In the genomic region with DNA sequence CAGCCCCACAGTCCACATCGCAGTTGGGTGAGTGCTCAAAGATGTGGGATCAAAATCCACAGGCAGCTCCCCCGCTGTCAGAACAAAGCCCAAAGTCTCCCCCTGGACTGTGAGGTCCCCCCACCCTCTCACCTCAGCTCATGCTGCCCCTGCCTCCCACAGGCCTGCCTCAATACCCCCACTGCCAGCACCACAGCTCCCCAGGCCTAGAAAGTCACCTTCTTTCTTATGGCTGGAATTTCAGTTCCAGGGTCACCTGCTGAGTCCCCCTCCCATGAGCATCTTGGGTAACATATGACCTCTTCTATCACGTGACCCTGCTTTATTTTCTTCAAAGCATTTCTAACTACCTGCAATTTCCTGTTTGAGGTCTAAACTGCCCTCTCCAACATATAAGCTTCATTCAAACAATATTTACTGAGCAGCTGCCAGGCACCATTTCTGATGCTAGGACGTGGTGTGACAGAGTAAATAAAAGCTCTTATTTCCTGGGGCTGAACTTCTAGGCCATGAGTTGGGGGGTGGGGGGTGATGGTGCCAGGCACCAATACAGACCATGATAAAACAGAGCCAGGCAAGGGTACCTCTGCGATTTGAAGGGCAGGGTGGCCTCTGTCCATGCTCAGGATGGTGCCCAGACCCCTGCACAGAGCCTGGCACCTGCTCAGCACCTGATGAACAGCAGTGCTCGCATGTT, we compare ENCODE assay signal across 16 cellular contexts. TPM values are rescaled to one million over a fixed set of nuclear protein-coding genes. Genes with fewer than 3 reads are reported as not detected.
A peak's percentile ranks its signal among the peaks of the same experiment; 100 is the strongest.
DNase-seq lines count a peak whose midpoint lies in the region; ATAC-seq and TF ChIP-seq lines count a peak whose summit lies in the region.
"Had no signal": no experiment of that assay in that cellular context is flagged by ENCODE, and none has a peak within 500 bp of the region (broad histone marks: within the 10 kb centered on the region; RNA-seq: fewer than 3 reads in every experiment).

No MANE protein-coding gene starts in this region.

- H3K36me3 Mint-ChIP-seq in activated naive CD8-positive, alpha-beta T cell treated with anti-CD3 and anti-CD28 coated beads, Interleukin-2, amount 10 ng/mL, durations not matched to agents 7 days and 5 days, result peaks cover 23% of the 10 kb centered on the region
- peaks cover 3% of the 10 kb centered on the region for H3K36me3 Mint-ChIP-seq in activated naive CD8-positive, alpha-beta T cell treated with anti-CD3 and anti-CD28 coated beads for 36 hours
- peaks cover 29% of the 10 kb centered on the region for H3K36me3 Mint-ChIP-seq in activated T-helper 17 cell treated with anti-CD3 and anti-CD28 coated beads, Interleukin-2, amount 50 U/mL, for 72 hours (ENCODE audit: low read depth)
- H3K36me3 Mint-ChIP-seq in type B pancreatic cell, result peaks cover under 1% of the 10 kb centered on the region
- peaks cover 2 to 11% of the 10 kb centered on the region in 2 donors for H3K36me3 Mint-ChIP-seq in activated T-cell treated with anti-CD3 and anti-CD28 coated beads, Interleukin-2, amount 50 U/mL, for 72 hours (ENCODE audit: insufficient read depth in 2 of 2)

- no peak for DNase-seq in activated naive CD8-positive, alpha-beta T cell treated with anti-CD3 and anti-CD28 coated beads, Interleukin-2, amount 10 ng/mL, durations not matched to agents 7 days and 5 days
- no peak for DNase-seq in activated naive CD8-positive, alpha-beta T cell treated with anti-CD3 and anti-CD28 coated beads for 36 hours
- DNase-seq in NCI-H2081 treated with DMSO at 0.1 percent for 48 hours (lab: John Stamatoyannopoulos, UW) (peak; percentile 79), type B pancreatic cell (ENCODE audit: extremely low spot score, unreplicated experiment) (no peak), GM13977 (ENCODE audit: low spot score) (no peak)
- DNase-seq in activated T-cell treated with anti-CD3 and anti-CD28 coated beads, Interleukin-2, amount 50 U/mL, for 72 hours, result no peak
- DNase-seq: activated T-cell treated with anti-CD3 and anti-CD28 coated beads, Interleukin-2, amount 50 U/mL, for 4 hours; effector memory CD8-positive, alpha-beta T cell; Peyer's patch; spleen had no signal

- peaks cover 10% of the 10 kb centered on the region for H3K4me1 Mint-ChIP-seq in activated naive CD8-positive, alpha-beta T cell treated with anti-CD3 and anti-CD28 coated beads, Interleukin-2, amount 10 ng/mL, durations not matched to agents 7 days and 5 days
- H3K4me1 Mint-ChIP-seq in activated naive CD8-positive, alpha-beta T cell treated with anti-CD3 and anti-CD28 coated beads for 36 hours, result no peaks in the 10 kb centered on the region
- peaks cover 6% of the 10 kb centered on the region for H3K4me1 Mint-ChIP-seq in activated T-helper 17 cell treated with anti-CD3 and anti-CD28 coated beads, Interleukin-2, amount 50 U/mL, for 72 hours
- H3K4me1 Mint-ChIP-seq in type B pancreatic cell (ENCODE audit: unreplicated experiment), result no peaks in the 10 kb centered on the region
- H3K4me1 Mint-ChIP-seq in activated T-cell treated with anti-CD3 and anti-CD28 coated beads, Interleukin-2, amount 50 U/mL, for 72 hours (ENCODE audit: low read depth), result peaks cover 7% of the 10 kb centered on the region
- H3K4me1 Mint-ChIP-seq: B cell had no signal

- peak overlapping the region; percentile 12 for H3K4me3 Mint-ChIP-seq in activated naive CD8-positive, alpha-beta T cell treated with anti-CD3 and anti-CD28 coated beads, Interleukin-2, amount 10 ng/mL, durations not matched to agents 7 days and 5 days
- no peak overlapping the region for H3K4me3 Mint-ChIP-seq in activated naive CD8-positive, alpha-beta T cell treated with anti-CD3 and anti-CD28 coated beads for 36 hours
- H3K4me3 Mint-ChIP-seq in activated T-helper 17 cell treated with anti-CD3 and anti-CD28 coated beads, Interleukin-2, amount 50 U/mL, for 72 hours, result no peak overlapping the region
- no peak overlapping the region for H3K4me3 Mint-ChIP-seq in type B pancreatic cell
- H3K4me3 Mint-ChIP-seq in activated T-cell treated with anti-CD3 and anti-CD28 coated beads, Interleukin-2, amount 50 U/mL, for 72 hours, result no peak overlapping the region
- H3K4me3 Mint-ChIP-seq: activated T-cell treated with anti-CD3 and anti-CD28 coated beads, Interleukin-2, amount 50 U/mL, for 4 hours; B cell; effector memory CD8-positive, alpha-beta T cell had no signal

- no peaks in the 10 kb centered on the region for H3K27me3 Mint-ChIP-seq in activated naive CD8-positive, alpha-beta T cell treated with anti-CD3 and anti-CD28 coated beads, Interleukin-2, amount 10 ng/mL, durations not matched to agents 7 days and 5 days
- no peaks in the 10 kb centered on the region for H3K27me3 Mint-ChIP-seq in activated naive CD8-positive, alpha-beta T cell treated with anti-CD3 and anti-CD28 coated beads for 36 hours
- H3K27me3 Mint-ChIP-seq in activated T-helper 17 cell treated with anti-CD3 and anti-CD28 coated beads, Interleukin-2, amount 50 U/mL, for 72 hours, result no peaks in the 10 kb centered on the region
- H3K27me3 Mint-ChIP-seq in type B pancreatic cell, result no peaks in the 10 kb centered on the region
- H3K27me3 Mint-ChIP-seq in activated T-cell treated with anti-CD3 and anti-CD28 coated beads, Interleukin-2, amount 50 U/mL, for 72 hours (ENCODE audit: low read depth), result no peaks in the 10 kb centered on the region
- H3K27me3 Mint-ChIP-seq: B cell; effector memory CD8-positive, alpha-beta T cell had no signal

- TF ChIP-seq CTCF in type B pancreatic cell (conservative IDR thresholded peaks at IDR 0.05) (no peak), GM13977 (IDR thresholded peaks at IDR 0.05; ENCODE audit: extremely low read depth, insufficient read depth, missing control alignments) (no peak)

- POLR2A ChIA-PET in activated naive CD8-positive, alpha-beta T cell treated with anti-CD3 and anti-CD28 coated beads, Interleukin-2, amount 10 ng/mL, durations not matched to agents 7 days and 5 days (lab: Charles Lee), result interaction anchor here (0.6 to 2.0 kb wide), 4 partner anchors 11 to 276 kb away, joined by 3 to 10 read pairs (median 4); partner anchors contain the start of gene SLC26A6

- H3K9me3 Mint-ChIP-seq in activated naive CD8-positive, alpha-beta T cell treated with anti-CD3 and anti-CD28 coated beads, Interleukin-2, amount 10 ng/mL, durations not matched to agents 7 days and 5 days, result no peaks in the 10 kb centered on the region
- H3K9me3 Mint-ChIP-seq in activated naive CD8-positive, alpha-beta T cell treated with anti-CD3 and anti-CD28 coated beads for 36 hours, result no peaks in the 10 kb centered on the region
- no peaks in the 10 kb centered on the region for H3K9me3 Mint-ChIP-seq in activated T-helper 17 cell treated with anti-CD3 and anti-CD28 coated beads, Interleukin-2, amount 50 U/mL, for 72 hours
- no peaks in the 10 kb centered on the region for H3K9me3 Mint-ChIP-seq in type B pancreatic cell
- peaks cover 0 to 1% of the 10 kb centered on the region in 2 donors for H3K9me3 Mint-ChIP-seq in activated T-cell treated with anti-CD3 and anti-CD28 coated beads, Interleukin-2, amount 50 U/mL, for 72 hours
- H3K9me3 Mint-ChIP-seq: activated T-cell treated with anti-CD3 and anti-CD28 coated beads, Interleukin-2, amount 50 U/mL, for 4 hours; effector memory CD8-positive, alpha-beta T cell had no signal

- H3K27ac Mint-ChIP-seq in activated naive CD8-positive, alpha-beta T cell treated with anti-CD3 and anti-CD28 coated beads, Interleukin-2, amount 10 ng/mL, durations not matched to agents 7 days and 5 days, result peak overlapping the region; percentile 74
- H3K27ac Mint-ChIP-seq in activated naive CD8-positive, alpha-beta T cell treated with anti-CD3 and anti-CD28 coated beads for 36 hours, result no peak overlapping the region
- H3K27ac Mint-ChIP-seq in activated T-helper 17 cell treated with anti-CD3 and anti-CD28 coated beads, Interleukin-2, amount 50 U/mL, for 72 hours, result peak overlapping the region; percentile 70
- peak overlapping the region; percentile 1 for H3K27ac Mint-ChIP-seq in type B pancreatic cell
- no peak overlapping the region for H3K27ac Mint-ChIP-seq in activated T-cell treated with anti-CD3 and anti-CD28 coated beads, Interleukin-2, amount 50 U/mL, for 72 hours
- H3K27ac Mint-ChIP-seq: B cell had no signal

- ATAC-seq in activated naive CD8-positive, alpha-beta T cell treated with anti-CD3 and anti-CD28 coated beads, Interleukin-2, amount 10 ng/mL, durations not matched to agents 7 days and 5 days (ENCODE audit: low read depth), result peak; percentile 67
- ATAC-seq in activated T-helper 17 cell treated with anti-CD3 and anti-CD28 coated beads, Interleukin-2, amount 50 U/mL, for 72 hours (replicated peaks), result no peak
- no peak for ATAC-seq in GM19023 (IDR thresholded peaks at IDR 0.05; ENCODE audit: unreplicated experiment)
- no peak for ATAC-seq in activated T-cell treated with anti-CD3 and anti-CD28 coated beads, Interleukin-2, amount 50 U/mL, for 72 hours (replicated peaks in 1 of 2)
- ATAC-seq: activated T-cell treated with anti-CD3 and anti-CD28 coated beads, Interleukin-2, amount 50 U/mL, for 4 hours; effector memory CD8-positive, alpha-beta T cell; left lobe of liver had no signal

- in situ Hi-C loops in GM13977 (cut with MboI; ENCODE audit: low pct_unique_long_range_greater_than_20kb, low sequenced_read_pairs, unreplicated experiment), result no loop called here

RNA-seq across cellular contexts. Expression of gene TMEM89, which starts 2.4 kb away (rescaled TPM):
- not detected for total RNA-seq in activated naive CD8-positive, alpha-beta T cell treated with anti-CD3 and anti-CD28 coated beads, Interleukin-2, amount 10 ng/mL, durations not matched to agents 7 days and 5 days
- not detected for total RNA-seq in activated naive CD8-positive, alpha-beta T cell treated with anti-CD3 and anti-CD28 coated beads for 36 hours
- 1 to 10 TPM; 1.0 to 1.1 TPM for total RNA-seq in activated T-helper 17 cell treated with anti-CD3 and anti-CD28 coated beads, Interleukin-2, amount 50 U/mL, for 72 hours
- total RNA-seq in type B pancreatic cell (ENCODE audit: low replicate concordance), result not detected in 2 replicates
- not detected for total RNA-seq in activated T-cell treated with anti-CD3 and anti-CD28 coated beads, Interleukin-2, amount 50 U/mL, for 72 hours
- total RNA-seq: activated T-cell treated with anti-CD3 and anti-CD28 coated beads, Interleukin-2, amount 50 U/mL, for 4 hours; B cell; glomerular endothelial cell; left lobe of liver; Peyer's patch; spleen; vagina had no signal

RNA-seq across cellular contexts. Expression of gene SLC26A6, which starts 11.3 kb away (rescaled TPM):
- total RNA-seq in activated naive CD8-positive, alpha-beta T cell treated with anti-CD3 and anti-CD28 coated beads, Interleukin-2, amount 10 ng/mL, durations not matched to agents 7 days and 5 days, result 10 to 100 TPM; 54.4 to 54.7 TPM
- 10 to 100 TPM; 16.6 to 18.4 TPM for total RNA-seq in activated naive CD8-positive, alpha-beta T cell treated with anti-CD3 and anti-CD28 coated beads for 36 hours
- 10 to 100 TPM; 34.9 to 37.6 TPM for total RNA-seq in activated T-helper 17 cell treated with anti-CD3 and anti-CD28 coated beads, Interleukin-2, amount 50 U/mL, for 72 hours
- total RNA-seq in type B pancreatic cell (ENCODE audit: low replicate concordance), result 19.7 and 35.6 TPM in 2 replicates
- total RNA-seq in activated T-cell treated with anti-CD3 and anti-CD28 coated beads, Interleukin-2, amount 50 U/mL, for 72 hours, result 10 to 100 TPM; 34.7 to 42.2 TPM

RNA-seq across cellular contexts. Expression of gene UQCRC1, which starts 14.6 kb away (rescaled TPM):
- 100 to 1,000 TPM; 144 to 148 TPM for total RNA-seq in activated naive CD8-positive, alpha-beta T cell treated with anti-CD3 and anti-CD28 coated beads, Interleukin-2, amount 10 ng/mL, durations not matched to agents 7 days and 5 days
- total RNA-seq in activated naive CD8-positive, alpha-beta T cell treated with anti-CD3 and anti-CD28 coated beads for 36 hours, result 100 to 1,000 TPM; 193 to 209 TPM
- 100 to 1,000 TPM; 177 to 269 TPM for total RNA-seq in activated T-helper 17 cell treated with anti-CD3 and anti-CD28 coated beads, Interleukin-2, amount 50 U/mL, for 72 hours
- 273 and 324 TPM in 2 replicates for total RNA-seq in type B pancreatic cell (ENCODE audit: low replicate concordance)
- 100 to 1,000 TPM; 205 to 228 TPM for total RNA-seq in activated T-cell treated with anti-CD3 and anti-CD28 coated beads, Interleukin-2, amount 50 U/mL, for 72 hours

RNA-seq across cellular contexts. Expression of gene COL7A1, which starts 28.9 kb away (rescaled TPM):
- 1 to 10 TPM; 1.0 to 1.6 TPM for total RNA-seq in activated naive CD8-positive, alpha-beta T cell treated with anti-CD3 and anti-CD28 coated beads, Interleukin-2, amount 10 ng/mL, durations not matched to agents 7 days and 5 days
- total RNA-seq in activated naive CD8-positive, alpha-beta T cell treated with anti-CD3 and anti-CD28 coated beads for 36 hours, result 1 to 10 TPM; 1.4 to 1.8 TPM
- 1 to 10 TPM; 6.1 to 6.3 TPM for total RNA-seq in activated T-helper 17 cell treated with anti-CD3 and anti-CD28 coated beads, Interleukin-2, amount 50 U/mL, for 72 hours
- 17.6 and 32.3 TPM in 2 replicates for total RNA-seq in type B pancreatic cell (ENCODE audit: low replicate concordance)
- 1 to 10 TPM; 4.4 to 5.3 TPM for total RNA-seq in activated T-cell treated with anti-CD3 and anti-CD28 coated beads, Interleukin-2, amount 50 U/mL, for 72 hours

RNA-seq across cellular contexts. Expression of gene CELSR3, which starts 38.7 kb away (rescaled TPM):
- total RNA-seq in activated naive CD8-positive, alpha-beta T cell treated with anti-CD3 and anti-CD28 coated beads, Interleukin-2, amount 10 ng/mL, durations not matched to agents 7 days and 5 days, result 10 to 100 TPM; 15.6 to 16.2 TPM
- total RNA-seq in activated naive CD8-positive, alpha-beta T cell treated with anti-CD3 and anti-CD28 coated beads for 36 hours, result 10 to 100 TPM; 18.2 to 18.6 TPM
- total RNA-seq in activated T-helper 17 cell treated with anti-CD3 and anti-CD28 coated beads, Interleukin-2, amount 50 U/mL, for 72 hours, result 10 to 100 TPM; 20.3 to 27.1 TPM
- 9.8 and 10.2 TPM in 2 replicates for total RNA-seq in type B pancreatic cell (ENCODE audit: low replicate concordance)
- 10 to 100 TPM; 14.2 to 17.4 TPM for total RNA-seq in activated T-cell treated with anti-CD3 and anti-CD28 coated beads, Interleukin-2, amount 50 U/mL, for 72 hours

Comparison
In these comparisons a context has a peak if more than half of its experiments do, and no peak if none do; other contexts are left out.
1. H3K27ac Mint-ChIP-seq: peak in activated naive CD8-positive, alpha-beta T cell treated with anti-CD3 and anti-CD28 coated beads, Interleukin-2, amount 10 ng/mL, durations not matched to agents 7 days and 5 days (single experiment), activated T-helper 17 cell treated with anti-CD3 and anti-CD28 coated beads, Interleukin-2, amount 50 U/mL, for 72 hours (single experiment) and type B pancreatic cell (single experiment); none in activated naive CD8-positive, alpha-beta T cell treated with anti-CD3 and anti-CD28 coated beads for 36 hours (single experiment) and activated T-cell treated with anti-CD3 and anti-CD28 coated beads, Interleukin-2, amount 50 U/mL, for 72 hours (single experiment).